Comparison of ENCODE assay signal across 28 cellular contexts in the genomic region with DNA sequence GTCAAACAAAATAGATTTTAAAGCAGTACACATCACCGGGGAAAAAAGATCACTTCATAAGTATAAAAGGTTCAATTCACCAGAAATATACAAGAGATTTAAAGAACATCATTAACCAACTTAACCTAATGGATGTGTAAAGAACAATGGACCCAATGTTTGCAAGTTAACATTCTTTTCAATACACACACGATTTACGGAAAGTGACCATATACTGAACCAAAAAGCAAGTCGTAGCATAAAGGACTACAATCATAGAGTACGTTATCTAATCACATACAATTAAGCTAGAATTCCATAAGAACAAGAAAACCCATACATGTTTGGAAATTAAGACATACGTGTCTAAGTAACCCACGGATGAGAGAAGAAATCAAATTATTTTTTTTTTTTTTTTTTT.
"Had no signal": no experiment of that assay in that cellular context is flagged by ENCODE, and none has a peak within 500 bp of the region (broad histone marks: within the 10 kb centered on the region; RNA-seq: fewer than 3 reads in every experiment).

No MANE protein-coding gene starts in this region.

- H3K27ac ChIP-seq: esophagus muscularis mucosa, foreskin keratinocyte, gastroesophageal sphincter had no signal

- H3K4me3 Mint-ChIP-seq: activated CD4-positive, alpha-beta memory T cell treated with anti-CD3 and anti-CD28 coated beads for 36 hours; activated CD4-positive, alpha-beta T cell treated with anti-CD3 and anti-CD28 coated beads for 36 hours; activated CD4-positive, alpha-beta T cell treated with anti-CD3 and anti-CD28 coated beads, Interleukin-2, amount 10 ng/mL, durations not matched to agents 24 days and 14 days; activated CD8-positive, alpha-beta memory T cell treated with anti-CD3 and anti-CD28 coated beads, Interleukin-2, amount 10 ng/mL, durations not matched to agents 7 days and 5 days; activated CD8-positive, alpha-beta T cell treated with anti-CD3 and anti-CD28 coated beads, Interleukin-2, amount 10 ng/mL, durations not matched to agents 7 days and 5 days; activated naive CD4-positive, alpha-beta T cell treated with anti-CD3 and anti-CD28 coated beads, Interleukin-2, amount 10 ng/mL, durations not matched to agents 7 days and 5 days; activated naive CD8-positive, alpha-beta T cell; activated T-helper 1 cell treated with anti-CD3 and anti-CD28 coated beads, Interleukin-12 subunit alpha, Interleukin-12 subunit beta, Interleukin-2, Interleukin-4 antibody, amounts not matched to agents 30 ng/mL and 10 ng/mL and 1 ng/mL, durations not matched to agents 14 hours and 24 hours and 36 hours; effector memory CD8-positive, alpha-beta T cell had no signal

- H3K27ac Mint-ChIP-seq: activated CD4-positive, alpha-beta memory T cell treated with anti-CD3 and anti-CD28 coated beads for 36 hours; activated CD4-positive, alpha-beta T cell treated with anti-CD3 and anti-CD28 coated beads for 36 hours; activated CD4-positive, alpha-beta T cell treated with anti-CD3 and anti-CD28 coated beads, Interleukin-2, amount 10 ng/mL, durations not matched to agents 24 days and 14 days; activated CD8-positive, alpha-beta memory T cell treated with anti-CD3 and anti-CD28 coated beads, Interleukin-2, amount 10 ng/mL, durations not matched to agents 7 days and 5 days; activated CD8-positive, alpha-beta T cell treated with anti-CD3 and anti-CD28 coated beads, Interleukin-2, amount 10 ng/mL, durations not matched to agents 7 days and 5 days; activated naive CD4-positive, alpha-beta T cell treated with anti-CD3 and anti-CD28 coated beads, Interleukin-2, amount 10 ng/mL, durations not matched to agents 7 days and 5 days; activated naive CD8-positive, alpha-beta T cell; activated T-helper 1 cell treated with anti-CD3 and anti-CD28 coated beads, Interleukin-12 subunit alpha, Interleukin-12 subunit beta, Interleukin-2, Interleukin-4 antibody, amounts not matched to agents 30 ng/mL and 10 ng/mL and 1 ng/mL, durations not matched to agents 14 hours and 24 hours and 36 hours; activated T-helper 2 cell treated with anti-CD3 and anti-CD28 coated beads, Interferon-gamma antibody, Interleukin-2, Interleukin-4, amounts not matched to agents 10 μg/mL and 5 μg/mL and 100 μg/mL, durations not matched to agents 14 hours and 24 hours and 36 hours had no signal

- H3K4me1 ChIP-seq: esophagus muscularis mucosa, gastroesophageal sphincter had no signal

- H3K27me3 ChIP-seq: body of pancreas, esophagus muscularis mucosa, foreskin keratinocyte, gastroesophageal sphincter had no signal

- H3K27me3 Mint-ChIP-seq: activated CD4-positive, alpha-beta memory T cell treated with anti-CD3 and anti-CD28 coated beads for 36 hours; activated CD4-positive, alpha-beta T cell treated with anti-CD3 and anti-CD28 coated beads for 36 hours; activated CD4-positive, alpha-beta T cell treated with anti-CD3 and anti-CD28 coated beads, Interleukin-2, amount 10 ng/mL, durations not matched to agents 24 days and 14 days; activated CD8-positive, alpha-beta memory T cell treated with anti-CD3 and anti-CD28 coated beads, Interleukin-2, amount 10 ng/mL, durations not matched to agents 7 days and 5 days; activated naive CD4-positive, alpha-beta T cell treated with anti-CD3 and anti-CD28 coated beads, Interleukin-2, amount 10 ng/mL, durations not matched to agents 7 days and 5 days; activated naive CD8-positive, alpha-beta T cell; effector memory CD8-positive, alpha-beta T cell had no signal

- H3K9me3 Mint-ChIP-seq: activated CD4-positive, alpha-beta memory T cell treated with anti-CD3 and anti-CD28 coated beads for 36 hours; activated CD4-positive, alpha-beta T cell treated with anti-CD3 and anti-CD28 coated beads, Interleukin-2, amount 10 ng/mL, durations not matched to agents 24 days and 14 days; activated naive CD4-positive, alpha-beta T cell treated with anti-CD3 and anti-CD28 coated beads, Interleukin-2, amount 10 ng/mL, durations not matched to agents 7 days and 5 days; activated T-helper 1 cell treated with anti-CD3 and anti-CD28 coated beads, Interleukin-12 subunit alpha, Interleukin-12 subunit beta, Interleukin-2, Interleukin-4 antibody, amounts not matched to agents 30 ng/mL and 10 ng/mL and 1 ng/mL, durations not matched to agents 14 hours and 24 hours and 36 hours; activated T-helper 2 cell treated with anti-CD3 and anti-CD28 coated beads, Interferon-gamma antibody, Interleukin-2, Interleukin-4, amounts not matched to agents 10 μg/mL and 5 μg/mL and 100 μg/mL, durations not matched to agents 14 hours and 24 hours and 36 hours; effector memory CD8-positive, alpha-beta T cell had no signal

- ATAC-seq: activated CD4-positive, alpha-beta T cell treated with anti-CD3 and anti-CD28 coated beads for 36 hours; activated CD8-positive, alpha-beta memory T cell treated with anti-CD3 and anti-CD28 coated beads, Interleukin-2, amount 10 ng/mL, durations not matched to agents 7 days and 5 days; activated CD8-positive, alpha-beta T cell treated with anti-CD3 and anti-CD28 coated beads, Interleukin-2, amount 10 ng/mL, durations not matched to agents 7 days and 5 days; body of pancreas; effector memory CD8-positive, alpha-beta T cell; foreskin keratinocyte; gastroesophageal sphincter had no signal

- H3K9me3 ChIP-seq: body of pancreas, esophagus muscularis mucosa, gastroesophageal sphincter had no signal

- H3K4me3 ChIP-seq: body of pancreas, esophagus muscularis mucosa, gastroesophageal sphincter had no signal

- DNase-seq: activated CD4-positive, alpha-beta memory T cell treated with anti-CD3 and anti-CD28 coated beads for 36 hours; activated CD4-positive, alpha-beta T cell treated with anti-CD3 and anti-CD28 coated beads for 36 hours; activated CD4-positive, alpha-beta T cell treated with anti-CD3 and anti-CD28 coated beads, Interleukin-2, amount 10 ng/mL, durations not matched to agents 24 days and 14 days; activated CD4-positive, CD25-positive, alpha-beta regulatory T cell; activated CD4-positive, CD25-positive, alpha-beta regulatory T cell treated with anti-CD3 and anti-CD28 coated beads, Interleukin-2, amount 50 U/mL, for 72 hours; activated CD8-positive, alpha-beta memory T cell treated with anti-CD3 and anti-CD28 coated beads, Interleukin-2, amount 10 ng/mL, durations not matched to agents 7 days and 5 days; activated CD8-positive, alpha-beta memory T cell treated with anti-CD3 and anti-CD28 coated beads, Interleukin-2, amount 50 U/mL, for 4 hours; activated CD8-positive, alpha-beta T cell treated with anti-CD3 and anti-CD28 coated beads, Interleukin-2, amount 10 ng/mL, durations not matched to agents 7 days and 5 days; activated effector memory CD4-positive, alpha-beta T cell treated with anti-CD3 and anti-CD28 coated beads, Interleukin-2, amount 50 U/mL, for 16 hours; activated naive CD4-positive, alpha-beta T cell treated with anti-CD3 and anti-CD28 coated beads, Interleukin-2, amount 10 ng/mL, durations not matched to agents 7 days and 5 days; activated T-cell treated with anti-CD3 and anti-CD28 coated beads, Interleukin-2, amount 50 U/mL, for 1 hour; activated T-cell treated with anti-CD3 and anti-CD28 coated beads, Interleukin-2, amount 50 U/mL, for 48 hours; amniotic stem cell; anterior cingulate cortex; body of pancreas; caudate nucleus; cortex of kidney; dermis blood vessel endothelial cell; effector CD4-positive, alpha-beta T cell; effector memory CD8-positive, alpha-beta T cell; erythroblast; foreskin keratinocyte; T-helper 2 cell had no signal
